Comparison of ENCODE assay signal across 13 cellular contexts in genomic region chr5:142006363-142007236, GRCh38. TPM values are rescaled to one million over a fixed set of nuclear protein-coding genes. Genes with fewer than 3 reads are reported as not detected.
DNase-seq lines count a peak whose midpoint lies in the region; ATAC-seq and TF ChIP-seq lines count a peak whose summit lies in the region.
"Had no signal": no experiment of that assay in that cellular context is flagged by ENCODE, and none has a peak within 500 bp of the region (broad histone marks: within the 10 kb centered on the region; RNA-seq: fewer than 3 reads in every experiment).

No MANE protein-coding gene starts in this region.

- peaks cover 53% of the 10 kb centered on the region for H3K79me2 ChIP-seq in MM.1S (ENCODE audit: low read length)

- no peaks in the 10 kb centered on the region for H3K27me3 ChIP-seq in CD4-positive, CD25-positive, alpha-beta regulatory T cell (ENCODE audit: control insufficient read depth, insufficient read depth, low read length)
- no peaks in the 10 kb centered on the region for H3K27me3 ChIP-seq in MM.1S (replicated peaks; ENCODE audit: insufficient read depth, low read length)
- H3K27me3 ChIP-seq: transverse colon had no signal

- H3K9me3 Mint-ChIP-seq in CD4-positive, CD25-positive, alpha-beta regulatory T cell, result no peaks in the 10 kb centered on the region
- H3K9me3 Mint-ChIP-seq in brain, result no peaks in the 10 kb centered on the region

- peak overlapping the region; percentile 24 for H3K27ac ChIP-seq in CD4-positive, CD25-positive, alpha-beta regulatory T cell (ENCODE audit: insufficient read depth, low read length, poor library complexity, severe bottlenecking)
- peak overlapping the region; percentile 41; the same call in 1 of the 2 replicates for H3K27ac ChIP-seq in MM.1S (ENCODE audit: low read length)
- H3K27ac ChIP-seq: transverse colon had no signal

- peaks cover 18% of the 10 kb centered on the region for H3K4me1 ChIP-seq in CD4-positive, CD25-positive, alpha-beta regulatory T cell (ENCODE audit: control insufficient read depth, insufficient read depth, low read length, poor library complexity, severe bottlenecking)
- peaks cover 50% of the 10 kb centered on the region for H3K4me1 ChIP-seq in MM.1S (ENCODE audit: low read length)
- H3K4me1 ChIP-seq: Caco-2, transverse colon had no signal

- H3K4me3 ChIP-seq in CD4-positive, CD25-positive, alpha-beta regulatory T cell (ENCODE audit: low read depth, low read length), result no peak overlapping the region
- no peak overlapping the region for H3K4me3 ChIP-seq in MM.1S (ENCODE audit: low read length)
- H3K4me3 ChIP-seq: transverse colon had no signal

- peak overlapping the region; percentile 21 to 99 (median 45) for H3K27ac Mint-ChIP-seq in CD4-positive, CD25-positive, alpha-beta regulatory T cell
- peak overlapping the region in 3 of 5 experiments; percentile 6 to 63 (median 60) for H3K27ac Mint-ChIP-seq in brain

- peaks cover 30% of the 10 kb centered on the region for H3F3A ChIP-seq in MM.1S (ENCODE audit: insufficient read depth, low read length)

- no peak overlapping the region for H3K9ac ChIP-seq in MM.1S (ENCODE audit: low read length)

- H2AFZ ChIP-seq in MM.1S (ENCODE audit: low read length), result no peak overlapping the region

- H3K4me1 Mint-ChIP-seq in CD4-positive, CD25-positive, alpha-beta regulatory T cell, result peaks cover 17 to 39% (median 24%) of the 10 kb centered on the region in 4 donors
- peaks cover under 1% of the 10 kb centered on the region for H3K4me1 Mint-ChIP-seq in brain

- H3K9me3 ChIP-seq in CD4-positive, CD25-positive, alpha-beta regulatory T cell (ENCODE audit: control insufficient read depth in 2 of 2, low read length in 2 of 2), result no peaks in the 10 kb centered on the region
- H3K9me3 ChIP-seq in MM.1S (replicated peaks; ENCODE audit: insufficient read depth, low read length), result no peaks in the 10 kb centered on the region
- H3K9me3 ChIP-seq: Caco-2, transverse colon had no signal

- H3K9me2 ChIP-seq in MM.1S (replicated peaks; ENCODE audit: insufficient read depth, low read length), result no peaks in the 10 kb centered on the region

- peak overlapping the region in 2 of 4 donors; percentile 31 to 53 for H3K4me3 Mint-ChIP-seq in CD4-positive, CD25-positive, alpha-beta regulatory T cell
- peak overlapping the region in 1 of 5 experiments; percentile 30 for H3K4me3 Mint-ChIP-seq in brain

- H3K36me3 Mint-ChIP-seq in CD4-positive, CD25-positive, alpha-beta regulatory T cell, result peaks cover 25% of the 10 kb centered on the region
- H3K36me3 Mint-ChIP-seq in brain, result peaks cover 44% of the 10 kb centered on the region

- TF ChIP-seq CTCF in MM.1S (IDR thresholded peaks at IDR 0.05; ENCODE audit: low read length) (no peak), brain (conservative IDR thresholded peaks at IDR 0.05) (no peak)

- peaks cover 23% of the 10 kb centered on the region for H3K36me3 ChIP-seq in CD4-positive, CD25-positive, alpha-beta regulatory T cell (ENCODE audit: control insufficient read depth, insufficient read depth, low read length)
- peaks cover 15% of the 10 kb centered on the region; the same call in 1 of the 2 replicates for H3K36me3 ChIP-seq in MM.1S (replicated peaks; ENCODE audit: insufficient read depth, low read length)

- H4K20me1 ChIP-seq in MM.1S (ENCODE audit: insufficient read depth, low read length), result no peaks in the 10 kb centered on the region

- DNase-seq in CD4-positive, CD25-positive, alpha-beta regulatory T cell, result peak in 1 of 3 donors; percentile 86
- DNase-seq in MM.1S (peak; percentile 27), GM19240 (ENCODE audit: insufficient read length, low spot score) (no peak), islet precursor cell (no peak), HCEC 1CT (no peak), amniotic stem cell (lab: John Stamatoyannopoulos, UW) (no peak)
- DNase-seq: Caco-2, left ventricle myocardium superior, NCI-H2029 treated with DMSO at 0.1 percent for 48 hours, transverse colon had no signal

- peak; percentile 87 to 91 for ATAC-seq in CD4-positive, CD25-positive, alpha-beta regulatory T cell (ENCODE audit: low read depth in 2 of 2)
- ATAC-seq in GM18909 (IDR thresholded peaks at IDR 0.05; ENCODE audit: poor library complexity, unreplicated experiment), result peak; percentile 47
- ATAC-seq: left ventricle myocardium superior had no signal

- no peak overlapping the region for H3K4me2 ChIP-seq in MM.1S (ENCODE audit: low read depth, low read length)

- no peaks in the 10 kb centered on the region for H3K27me3 Mint-ChIP-seq in CD4-positive, CD25-positive, alpha-beta regulatory T cell
- H3K27me3 Mint-ChIP-seq in brain, result no peaks in the 10 kb centered on the region

RNA-seq across cellular contexts. Expression of gene GNPDA1, which starts 6.2 kb away (rescaled TPM):
- 7.7 TPM for total RNA-seq in CD4-positive, CD25-positive, alpha-beta regulatory T cell
- 10 to 100 TPM; 21.6 to 25.4 (median 22.9) TPM for polyA plus RNA-seq in CD4-positive, CD25-positive, alpha-beta regulatory T cell
- polyA plus RNA-seq in brain (ENCODE audit: insufficient read depth, low read depth, low replicate concordance), result 66.1 TPM

RNA-seq across cellular contexts. Expression of gene RNF14, which starts 37.7 kb away (rescaled TPM):
- total RNA-seq in CD4-positive, CD25-positive, alpha-beta regulatory T cell, result 24.4 TPM
- polyA plus RNA-seq in CD4-positive, CD25-positive, alpha-beta regulatory T cell, result 10 to 100 TPM; 38.2 to 56.8 (median 48.6) TPM
- 39.1 TPM for polyA plus RNA-seq in brain (ENCODE audit: insufficient read depth, low read depth, low replicate concordance)

RNA-seq across cellular contexts. Expression of gene PCDH12, which starts 48.6 kb away (rescaled TPM):
- not detected for total RNA-seq in CD4-positive, CD25-positive, alpha-beta regulatory T cell
- polyA plus RNA-seq in CD4-positive, CD25-positive, alpha-beta regulatory T cell, result under 1 TPM; 0.12 to 0.33 (median 0.20) TPM
- 3.0 TPM for polyA plus RNA-seq in brain (ENCODE audit: insufficient read depth, low read depth, low replicate concordance)
- total RNA-seq: Caco-2, RPMI7951 had no signal
